In genomic region chr7:155803418-155804376, GRCh38 we compare ENCODE assay signal across 9 cellular contexts. TPM values are rescaled to one million over a fixed set of nuclear protein-coding genes. Genes with fewer than 3 reads are reported as not detected.
DNase-seq lines count a peak whose midpoint lies in the region; ATAC-seq and TF ChIP-seq lines count a peak whose summit lies in the region.
"Had no signal": no experiment of that assay in that cellular context is flagged by ENCODE, and none has a peak within 500 bp of the region (broad histone marks: within the 10 kb centered on the region; RNA-seq: fewer than 3 reads in every experiment).

No MANE protein-coding gene starts in this region.

- WGBS in suprapubic skin: under 1% methylated on average over 56 of the region's 96 CpGs

- H3K4me3 ChIP-seq in iPS-20b (ENCODE audit: low read length) (peak overlapping the region; percentile 54), suprapubic skin (peak overlapping the region; percentile 38)

- no peak for DNase-seq in activated naive CD4-positive, alpha-beta T cell (lab: John Stamatoyannopoulos, UW)
- no peak for DNase-seq in activated CD4-positive, alpha-beta memory T cell treated with anti-CD3 and anti-CD28 coated beads for 36 hours
- DNase-seq in suprapubic skin (ENCODE audit: low spot score in 2 of 2) (no peak), amniotic stem cell (lab: John Stamatoyannopoulos, UW) (no peak)
- DNase-seq in stimulated activated CD4-positive, alpha-beta T cell treated with anti-CD3 and anti-CD28 coated beads, Interleukin-12 subunit alpha, Interleukin-12 subunit beta, amount 100 ng/mL, for 4 hours: no peak

- no peak for TF ChIP-seq CTCF in suprapubic skin (IDR thresholded peaks at IDR 0.05)

- POLR2A ChIA-PET in activated CD4-positive, alpha-beta memory T cell treated with anti-CD3 and anti-CD28 coated beads for 36 hours (lab: Charles Lee): no interaction called here

- H3K36me3 ChIP-seq in iPS-20b (ENCODE audit: insufficient read depth, low read depth, low read length): no peaks in the 10 kb centered on the region
- no peaks in the 10 kb centered on the region for H3K36me3 ChIP-seq in suprapubic skin

- ATAC-seq in HG02938 (IDR thresholded peaks at IDR 0.05; ENCODE audit: unreplicated experiment): no peak

- no peak overlapping the region for H3K9ac ChIP-seq in iPS-20b (ENCODE audit: low read depth, low read length)

- TF ChIP-seq POLR2A in suprapubic skin (IDR thresholded peaks at IDR 0.05): no peak

- H3K27me3 Mint-ChIP-seq in activated naive CD4-positive, alpha-beta T cell treated with anti-CD3 and anti-CD28 coated beads, Interleukin-2, amount 50 U/mL, for 24 hours: peaks cover 40% of the 10 kb centered on the region
- H3K27me3 Mint-ChIP-seq in activated CD4-positive, alpha-beta memory T cell treated with anti-CD3 and anti-CD28 coated beads for 36 hours: peaks cover 60% of the 10 kb centered on the region

- H3K4me1 Mint-ChIP-seq in activated naive CD4-positive, alpha-beta T cell treated with anti-CD3 and anti-CD28 coated beads, Interleukin-2, amount 50 U/mL, for 24 hours: peaks cover 11% of the 10 kb centered on the region
- peaks cover 19% of the 10 kb centered on the region for H3K4me1 Mint-ChIP-seq in activated CD4-positive, alpha-beta memory T cell treated with anti-CD3 and anti-CD28 coated beads for 36 hours (ENCODE audit: low read depth)

- no peaks in the 10 kb centered on the region for H3K36me3 Mint-ChIP-seq in activated naive CD4-positive, alpha-beta T cell treated with anti-CD3 and anti-CD28 coated beads, Interleukin-2, amount 50 U/mL, for 24 hours
- H3K36me3 Mint-ChIP-seq in activated CD4-positive, alpha-beta memory T cell treated with anti-CD3 and anti-CD28 coated beads for 36 hours: no peaks in the 10 kb centered on the region
- H3K36me3 Mint-ChIP-seq: activated naive CD4-positive, alpha-beta T cell treated with anti-CD3 and anti-CD28 coated beads, Interleukin-2, amount 50 U/mL, for 72 hours had no signal

- H3K4me3 Mint-ChIP-seq in activated naive CD4-positive, alpha-beta T cell treated with anti-CD3 and anti-CD28 coated beads, Interleukin-2, amount 50 U/mL, for 24 hours: peak overlapping the region; percentile 73
- H3K4me3 Mint-ChIP-seq in activated CD4-positive, alpha-beta memory T cell treated with anti-CD3 and anti-CD28 coated beads for 36 hours: peak overlapping the region; percentile 65

- no peak overlapping the region for H3K27ac ChIP-seq in iPS-20b (ENCODE audit: low read length)
- no peak overlapping the region for H3K27ac ChIP-seq in suprapubic skin

- no peak for TF ChIP-seq EP300 in suprapubic skin (IDR thresholded peaks at IDR 0.05)

- peaks cover 100% of the 10 kb centered on the region for H3K27me3 ChIP-seq in iPS-20b (ENCODE audit: insufficient read depth, low read length)
- peaks cover 95% of the 10 kb centered on the region for H3K27me3 ChIP-seq in suprapubic skin

- H3K4me1 ChIP-seq in iPS-20b (ENCODE audit: insufficient read depth, low read length) (peaks cover 11% of the 10 kb centered on the region; the same call in 1 of the 2 replicates), suprapubic skin (peaks cover 57% of the 10 kb centered on the region)

- intact Hi-C loops in activated CD4-positive, alpha-beta memory T cell treated with anti-CD3 and anti-CD28 coated beads for 36 hours (cut with micrococcal nuclease): no loop called here

- CTCF ChIA-PET in activated CD4-positive, alpha-beta memory T cell treated with anti-CD3 and anti-CD28 coated beads for 36 hours (lab: Charles Lee): no interaction called here

- no peaks in the 10 kb centered on the region for H3K9me3 Mint-ChIP-seq in activated naive CD4-positive, alpha-beta T cell treated with anti-CD3 and anti-CD28 coated beads, Interleukin-2, amount 50 U/mL, for 24 hours
- H3K9me3 Mint-ChIP-seq in activated CD4-positive, alpha-beta memory T cell treated with anti-CD3 and anti-CD28 coated beads for 36 hours: no peaks in the 10 kb centered on the region
- H3K9me3 Mint-ChIP-seq: activated naive CD4-positive, alpha-beta T cell treated with anti-CD3 and anti-CD28 coated beads, Interleukin-2, amount 50 U/mL, for 72 hours had no signal

- no peak overlapping the region for H3K27ac Mint-ChIP-seq in activated naive CD4-positive, alpha-beta T cell treated with anti-CD3 and anti-CD28 coated beads, Interleukin-2, amount 50 U/mL, for 24 hours
- H3K27ac Mint-ChIP-seq in activated CD4-positive, alpha-beta memory T cell treated with anti-CD3 and anti-CD28 coated beads for 36 hours: no peak overlapping the region
- H3K27ac Mint-ChIP-seq: activated naive CD4-positive, alpha-beta T cell treated with anti-CD3 and anti-CD28 coated beads, Interleukin-2, amount 50 U/mL, for 72 hours had no signal

- H3K9me3 ChIP-seq in iPS-20b (ENCODE audit: insufficient read depth, low read depth, low read length) (no peaks in the 10 kb centered on the region), suprapubic skin (no peaks in the 10 kb centered on the region)

RNA-seq across cellular contexts. Expression of gene SHH, which starts 8.6 kb away (rescaled TPM):
- not detected for total RNA-seq in activated CD4-positive, alpha-beta memory T cell treated with anti-CD3 and anti-CD28 coated beads for 36 hours
- total RNA-seq in suprapubic skin: under 1 TPM in 2 of 4 donors, not detected in 2; 0.21 to 0.68 TPM
- total RNA-seq: activated naive CD4-positive, alpha-beta T cell treated with anti-CD3 and anti-CD28 coated beads, Interleukin-2, amount 50 U/mL, for 72 hours had no signal
